28 cellular contexts compared by ENCODE assay signal in genomic region chr1:78329475-78329874, GRCh38.
DNase-seq lines count a peak whose midpoint lies in the region; FAIRE-seq and TF ChIP-seq lines count a peak whose summit lies in the region.
"Had no signal": no experiment of that assay in that cellular context is flagged by ENCODE, and none has a peak within 500 bp of the region (broad histone marks: within the 10 kb centered on the region; RNA-seq: fewer than 3 reads in every experiment).

No MANE protein-coding gene starts in this region.

- H3K27ac ChIP-seq in epithelial cell of prostate (no peak overlapping the region), mesendoderm (ENCODE audit: low read depth, low read length) (no peak overlapping the region)
- H3K27ac ChIP-seq: BLaER1 had no signal

- H3K4ac ChIP-seq in mesendoderm (ENCODE audit: low read depth, low read length) = no peak overlapping the region

- H2AK5ac ChIP-seq in mesendoderm (ENCODE audit: low read length) = no peak overlapping the region

- TF ChIP-seq CTCF in bronchial epithelial cell (IDR thresholded peaks at IDR 0.05; ENCODE audit: insufficient read depth, low read length, severe bottlenecking) = no peak
- TF ChIP-seq CTCF in type B pancreatic cell (conservative IDR thresholded peaks at IDR 0.05) = no peak
- TF ChIP-seq CTCF in glutamatergic neuron (IDR thresholded peaks at IDR 0.05; ENCODE audit: partially characterized antibody, unreplicated experiment) = no peak

- no peak overlapping the region for H2BK5ac ChIP-seq in mesendoderm (ENCODE audit: low read length)

- no peak overlapping the region for H3K56ac ChIP-seq in mesendoderm (ENCODE audit: low read length)

- no peak overlapping the region for H4K8ac ChIP-seq in mesendoderm (ENCODE audit: low read depth, low read length)

- H3K9ac ChIP-seq in mesendoderm (ENCODE audit: low read length) = no peak overlapping the region
- H3K9ac ChIP-seq: BLaER1 had no signal

- WGBS in mesendoderm (ENCODE audit: extremely low coverage, insufficient coverage, low lambda C conversion rate) = no CpG with 5 or more reads among the region's 5 CpGs

- H3K4me1 Mint-ChIP-seq in type B pancreatic cell (ENCODE audit: unreplicated experiment) (no peaks in the 10 kb centered on the region), glutamatergic neuron (ENCODE audit: low read depth, unreplicated experiment) (no peaks in the 10 kb centered on the region)
- H3K4me1 Mint-ChIP-seq: CD14-positive monocyte; CD4-positive, CD25-positive, alpha-beta regulatory T cell; CD8-positive, alpha-beta memory T cell had no signal

- no peaks in the 10 kb centered on the region for H3K36me3 ChIP-seq in bronchial epithelial cell (ENCODE audit: control insufficient read depth, insufficient read depth, low read length)
- no peaks in the 10 kb centered on the region for H3K36me3 ChIP-seq in mesendoderm (ENCODE audit: control insufficient read depth, insufficient read depth, low read length)
- H3K36me3 ChIP-seq: BE2C, BLaER1 had no signal

- no peak overlapping the region for H2BK15ac ChIP-seq in mesendoderm (replicated peaks; ENCODE audit: low read depth)

- H3K23ac ChIP-seq in mesendoderm (ENCODE audit: low read length) = no peak overlapping the region

- H3K27me3 Mint-ChIP-seq in type B pancreatic cell = peaks cover 20% of the 10 kb centered on the region
- no peaks in the 10 kb centered on the region for H3K27me3 Mint-ChIP-seq in glutamatergic neuron (ENCODE audit: unreplicated experiment)
- H3K27me3 Mint-ChIP-seq: CD4-positive, CD25-positive, alpha-beta regulatory T cell; CD8-positive, alpha-beta memory T cell had no signal

- H3K18ac ChIP-seq in mesendoderm (ENCODE audit: low read length) = no peak overlapping the region

- DNase-seq in bronchial epithelial cell (ENCODE audit: low read depth) (peak; percentile 30), epithelial cell of prostate (ENCODE audit: low read depth, low spot score) (peak; percentile 5), mesendoderm (peak; percentile 13), type B pancreatic cell (ENCODE audit: extremely low spot score, unreplicated experiment) (no peak), glutamatergic neuron (no peak), NCI-H1436 (lab: John Stamatoyannopoulos, UW) (no peak)
- no peak for DNase-seq in stimulated activated CD4-positive, alpha-beta T cell treated with anti-CD3 and anti-CD28 coated beads, Interleukin-15, amount 100 ng/mL, for 24 hours
- DNase-seq: 8988T; ACHN; BE2C; C1 segment of cervical spinal cord; CD4-positive, alpha-beta memory T cell; CD4-positive, CD25-positive, alpha-beta regulatory T cell; CD8-positive, alpha-beta memory T cell; COR-L47; DMS 273 treated with DMSO at 0.1 percent for 48 hours; DMS153; DMS53; DMS79; DND-41; EL; GDM1 had no signal

- H3K79me1 ChIP-seq in mesendoderm (ENCODE audit: low read length) = no peaks in the 10 kb centered on the region

- H3K27ac Mint-ChIP-seq in type B pancreatic cell (no peak overlapping the region), glutamatergic neuron (ENCODE audit: unreplicated experiment) (no peak overlapping the region)
- H3K27ac Mint-ChIP-seq: CD4-positive, alpha-beta memory T cell; CD4-positive, CD25-positive, alpha-beta regulatory T cell; CD8-positive, alpha-beta memory T cell had no signal

- H3K4me2 ChIP-seq in mesendoderm (ENCODE audit: low read length) = no peak overlapping the region
- H3K4me2 ChIP-seq: BLaER1 had no signal

- H3K27me3 ChIP-seq in bronchial epithelial cell (ENCODE audit: control insufficient read depth, insufficient read depth, low read length) (no peaks in the 10 kb centered on the region), mesendoderm (ENCODE audit: insufficient read depth, low read length, poor library complexity) (no peaks in the 10 kb centered on the region)
- H3K27me3 ChIP-seq: BE2C, BLaER1 had no signal

- H3K9me3 Mint-ChIP-seq in type B pancreatic cell (peaks cover 4% of the 10 kb centered on the region), glutamatergic neuron (ENCODE audit: unreplicated experiment) (no peaks in the 10 kb centered on the region)
- H3K9me3 Mint-ChIP-seq: CD8-positive, alpha-beta memory T cell had no signal

- H3K4me3 ChIP-seq in bronchial epithelial cell (ENCODE audit: low read depth, low read length) (no peak overlapping the region), mesendoderm (ENCODE audit: low read length) (no peak overlapping the region)
- H3K4me3 ChIP-seq: BLaER1, GM12878 had no signal

- no peak for FAIRE-seq in bronchial epithelial cell (lab: Jason Lieb, UNC)
- FAIRE-seq: A204.1, GM12878, GM12892, GM18507 had no signal

- no peak overlapping the region for H2BK120ac ChIP-seq in mesendoderm (ENCODE audit: low read depth, low read length)

- no peaks in the 10 kb centered on the region for H3K4me1 ChIP-seq in mesendoderm (ENCODE audit: control insufficient read depth, low read depth, low read length)
- H3K4me1 ChIP-seq: BE2C, BLaER1 had no signal

- no peak overlapping the region for H3K4me3 Mint-ChIP-seq in type B pancreatic cell
- H3K4me3 Mint-ChIP-seq in glutamatergic neuron (ENCODE audit: unreplicated experiment) = no peak overlapping the region
- H3K4me3 Mint-ChIP-seq: CD14-positive monocyte; CD4-positive, alpha-beta memory T cell; CD4-positive, CD25-positive, alpha-beta regulatory T cell had no signal

- H3K36me3 Mint-ChIP-seq in type B pancreatic cell = no peaks in the 10 kb centered on the region
- H3K36me3 Mint-ChIP-seq in glutamatergic neuron (ENCODE audit: unreplicated experiment) = no peaks in the 10 kb centered on the region
- H3K36me3 Mint-ChIP-seq: CD14-positive monocyte; CD4-positive, alpha-beta memory T cell; CD4-positive, CD25-positive, alpha-beta regulatory T cell; CD8-positive, alpha-beta memory T cell had no signal

- no peaks in the 10 kb centered on the region for H3K79me2 ChIP-seq in mesendoderm (ENCODE audit: control insufficient read depth, insufficient read depth, low read length)

- no peak overlapping the region for H4K5ac ChIP-seq in mesendoderm (ENCODE audit: low read length)

Comparison
In these comparisons a context has a peak if more than half of its experiments do, and no peak if none do; other contexts are left out.
1. DNase-seq: peak in bronchial epithelial cell (single experiment), epithelial cell of prostate (single experiment) and mesendoderm (single experiment); none in type B pancreatic cell (single experiment), stimulated activated CD4-positive, alpha-beta T cell treated with anti-CD3 and anti-CD28 coated beads, Interleukin-15, amount 100 ng/mL, for 24 hours (single experiment), glutamatergic neuron (single experiment) and NCI-H1436 (single experiment).